2 cellular contexts compared by ENCODE assay signal in genomic region chr19:35194022-35194984, GRCh38.
A peak's percentile ranks its signal among the peaks of the same experiment; 100 is the strongest.
TF ChIP-seq lines count a peak whose summit lies in the region.

No MANE protein-coding gene starts in this region.

TF ChIP-seq in GM23338, 12 proteins besides CTCF, POLR2A, EP300 and RAD21:
- TF ChIP-seq STAT1 (IDR thresholded peaks at IDR 0.05; ENCODE audit: unreplicated experiment) = no peak
- TF ChIP-seq REST (IDR thresholded peaks at IDR 0.05; ENCODE audit: unreplicated experiment) = no peak
- no peak for TF ChIP-seq CREB1 (CRISPR knock-in tag; IDR thresholded peaks at IDR 0.05; ENCODE audit: low read depth)
- TF ChIP-seq NANOG (IDR thresholded peaks at IDR 0.05; ENCODE audit: borderline replicate concordance) = no peak

TF ChIP-seq in K562, 482 proteins besides CTCF, POLR2A, EP300 and RAD21:
- TF ChIP-seq RFX1 (IDR thresholded peaks at IDR 0.05) (peak; percentile 85), DEAF1 (CRISPR knock-in tag; IDR thresholded peaks at IDR 0.05) (no peak), MGA (IDR thresholded peaks at IDR 0.05) (0 out of 2 replicates have a peak, but pooled peaks have one; percentile 7), CREB3 (tag; conservative IDR thresholded peaks at IDR 0.05; ENCODE audit: low read depth) (peak; percentile 56; the same call in 1 of the 2 replicates), L3MBTL2 (IDR thresholded peaks at IDR 0.05) (peak; percentile 30; the same call in 1 of the 2 replicates), MYC (IDR thresholded peaks at IDR 0.05; ENCODE audit: low read depth, low read length) (peak; percentile 51; the same call in 1 of the 2 replicates), MYC (CRISPR knock-in tag; IDR thresholded peaks at IDR 0.05; ENCODE audit: borderline replicate concordance, low read depth) (no peak), MEIS2 (IDR thresholded peaks at IDR 0.05; ENCODE audit: partially characterized antibody) (peak; percentile 58), ERF (CRISPR knock-in tag; IDR thresholded peaks at IDR 0.05) (no peak), ATF7 (IDR thresholded peaks at IDR 0.05) (0 out of 2 replicates have a peak, but pooled peaks have one; percentile 26), ZNF280A (IDR thresholded peaks at IDR 0.05; ENCODE audit: low read depth, partially characterized antibody) (no peak), PBX2 (CRISPR knock-in tag; IDR thresholded peaks at IDR 0.05; ENCODE audit: low read depth) (no peak), PBX2 (tag; conservative IDR thresholded peaks at IDR 0.05; ENCODE audit: low read depth) (peak; percentile 50; the same call in 1 of the 2 replicates), YY1 (IDR thresholded peaks at IDR 0.05; ENCODE audit: borderline replicate concordance in 1 of 3, control insufficient read depth in 1 of 3, extremely low read depth in 1 of 3, insufficient read depth in 3 of 3, insufficient read length in 1 of 3, insufficient replicate concordance in 2 of 3, low read depth in 1 of 3, low read length in 2 of 3) (peak in 1 of 3 experiments; percentile 19)
